In genomic region chr21:37172646-37173045, GRCh38 we compare ENCODE assay signal across 16 cellular contexts.
DNase-seq lines count a peak whose midpoint lies in the region; ATAC-seq and TF ChIP-seq lines count a peak whose summit lies in the region.
"Had no signal": no experiment of that assay in that cellular context is flagged by ENCODE, and none has a peak within 500 bp of the region (broad histone marks: within the 10 kb centered on the region; RNA-seq: fewer than 3 reads in every experiment).

No MANE protein-coding gene starts in this region.

- H3K4me2 ChIP-seq in H9 (ENCODE audit: insufficient read depth, insufficient read length, low read length), result no peak overlapping the region
- H3K4me2 ChIP-seq: BLaER1 had no signal

- H4K20me1 ChIP-seq in H9 (ENCODE audit: control insufficient read depth, insufficient read depth, insufficient read length), result no peaks in the 10 kb centered on the region

- no peak overlapping the region for H3K23ac ChIP-seq in H9 (ENCODE audit: insufficient read length, low read depth, low read length)

- no peak overlapping the region for H3K14ac ChIP-seq in H9 (ENCODE audit: insufficient read depth, low read length)

- H3K9me3 ChIP-seq in H9 (ENCODE audit: control insufficient read depth, low read depth, low read length), result no peaks in the 10 kb centered on the region
- H3K9me3 ChIP-seq: BLaER1 had no signal

- no peak overlapping the region for H3K56ac ChIP-seq in H9 (ENCODE audit: insufficient read length, low read depth, low read length)

- H4K8ac ChIP-seq in H9 (replicated peaks; ENCODE audit: insufficient read length, low read depth, low read length), result no peak overlapping the region

- H4K91ac ChIP-seq in H9 (ENCODE audit: insufficient read length, low read depth, low read length), result no peak overlapping the region

- H3K9me3 Mint-ChIP-seq in chondrocyte (ENCODE audit: low read depth), result no peaks in the 10 kb centered on the region
- no peaks in the 10 kb centered on the region for H3K9me3 Mint-ChIP-seq in H9
- H3K9me3 Mint-ChIP-seq: CD8-positive, alpha-beta memory T cell had no signal

- H2BK15ac ChIP-seq in H9 (ENCODE audit: low read depth, low read length), result no peak overlapping the region

- no peak overlapping the region for H3K9ac ChIP-seq in H9 (ENCODE audit: extremely low read depth, insufficient read length, low read length)
- H3K9ac ChIP-seq: BLaER1, GM23248 had no signal

- peaks cover 9% of the 10 kb centered on the region for H3K4me1 Mint-ChIP-seq in chondrocyte (ENCODE audit: low read depth)
- no peaks in the 10 kb centered on the region for H3K4me1 Mint-ChIP-seq in H9

- DNase-seq in COLO829 (ENCODE audit: low spot score) (peak; percentile 51), MV-4-11 (lab: John Stamatoyannopoulos, UW) (peak; percentile 71), chondrocyte (ENCODE audit: low spot score) (no peak), pons (ENCODE audit: low spot score) (peak; percentile 36), NCI-H82 (lab: John Stamatoyannopoulos, UW) (no peak), H9 (no peak)
- DNase-seq: 8988T; AML-193; CD8-positive, alpha-beta memory T cell; DMS53; GM23248 had no signal

- no peak overlapping the region for H3K4ac ChIP-seq in H9 (ENCODE audit: low read depth, low read length)

- H3T11ph ChIP-seq in H9 (ENCODE audit: low read length), result no peak overlapping the region

- H2BK120ac ChIP-seq in H9 (ENCODE audit: low read depth, low read length, poor library complexity, severe bottlenecking), result no peak overlapping the region

- no peak overlapping the region for H2BK5ac ChIP-seq in H9 (ENCODE audit: insufficient read length, low read length)

- TF ChIP-seq CTCF in chondrocyte (IDR thresholded peaks at IDR 0.05) (no peak), H9 (conservative IDR thresholded peaks at IDR 0.05) (no peak)

- H3K4me3 Mint-ChIP-seq in chondrocyte (ENCODE audit: unreplicated experiment) (no peak overlapping the region), H9 (no peak overlapping the region)
- H3K4me3 Mint-ChIP-seq: CD8-positive, alpha-beta memory T cell had no signal

- H3K36me3 Mint-ChIP-seq in chondrocyte (ENCODE audit: low read depth) (peaks cover 21% of the 10 kb centered on the region), H9 (ENCODE audit: insufficient read depth in 1 of 3, low read depth in 3 of 3) (peaks cover 7 to 19% (median 15%) of the 10 kb centered on the region in 3 experiments; a peak in 6 of 7 replicates)

- no peak overlapping the region for H3K27ac ChIP-seq in H9 (ENCODE audit: insufficient read length, low read depth, low read length)
- H3K27ac ChIP-seq: BLaER1, GM23248 had no signal

- ATAC-seq in GM21515 (IDR thresholded peaks at IDR 0.05; ENCODE audit: unreplicated experiment), result no peak
- ATAC-seq in HG03159 (IDR thresholded peaks at IDR 0.05; ENCODE audit: unreplicated experiment), result no peak
- ATAC-seq: GM12878, HepG2 had no signal

- no peak overlapping the region for H2BK12ac ChIP-seq in H9 (ENCODE audit: insufficient read length, low read depth, low read length)

- no peak overlapping the region for H2AK5ac ChIP-seq in H9 (ENCODE audit: insufficient read length, low read length)

- no peak overlapping the region for H3K18ac ChIP-seq in H9 (ENCODE audit: insufficient read length, low read depth, low read length)

- no peaks in the 10 kb centered on the region for H3K27me3 Mint-ChIP-seq in chondrocyte (ENCODE audit: low read depth)
- H3K27me3 Mint-ChIP-seq in H9 (ENCODE audit: low read depth), result no peaks in the 10 kb centered on the region
- H3K27me3 Mint-ChIP-seq: CD8-positive, alpha-beta memory T cell had no signal

- WGBS in H9 (ENCODE audit: extremely low coverage, insufficient read length, low lambda C conversion rate), result no CpG with 5 or more reads among the region's 3 CpGs

- no peak overlapping the region for H2AFZ ChIP-seq in H9 (ENCODE audit: low read length)
- H2AFZ ChIP-seq: GM23248 had no signal

- H3K4me1 ChIP-seq in H9 (ENCODE audit: insufficient read depth, low read length), result no peaks in the 10 kb centered on the region
- H3K4me1 ChIP-seq: BLaER1 had no signal

- no peaks in the 10 kb centered on the region for H3K27me3 ChIP-seq in H9 (ENCODE audit: insufficient read depth, low read length)
- H3K27me3 ChIP-seq: BLaER1 had no signal

- no peak overlapping the region for H4K5ac ChIP-seq in H9 (ENCODE audit: insufficient read length, low read depth, low read length)

- no peaks in the 10 kb centered on the region for H3K79me1 ChIP-seq in H9 (ENCODE audit: insufficient read depth, low read depth, low read length, poor library complexity, severe bottlenecking)

- H3K79me2 ChIP-seq in H9 (ENCODE audit: insufficient read depth, low read length), result no peaks in the 10 kb centered on the region

- no peaks in the 10 kb centered on the region for H3K23me2 ChIP-seq in H9 (ENCODE audit: insufficient read length, low read depth, low read length, poor library complexity, severe bottlenecking)

- H3K27ac Mint-ChIP-seq in chondrocyte (ENCODE audit: unreplicated experiment) (peak overlapping the region; percentile 18), H9 (0 out of 7 replicates have a peak overlapping the region, but pooled peaks of 1 of the 3 experiments have one; percentile 18)

- H2BK20ac ChIP-seq in H9 (ENCODE audit: low read depth, low read length, poor library complexity, severe bottlenecking), result no peak overlapping the region

Comparison
In these comparisons a context has a peak if more than half of its experiments do, and no peak if none do; other contexts are left out.
1. DNase-seq: peak in COLO829 (single experiment), MV-4-11 (single experiment) and pons (single experiment); none in chondrocyte (single experiment), NCI-H82 (single experiment) and H9 (single experiment).